In the genomic region with DNA sequence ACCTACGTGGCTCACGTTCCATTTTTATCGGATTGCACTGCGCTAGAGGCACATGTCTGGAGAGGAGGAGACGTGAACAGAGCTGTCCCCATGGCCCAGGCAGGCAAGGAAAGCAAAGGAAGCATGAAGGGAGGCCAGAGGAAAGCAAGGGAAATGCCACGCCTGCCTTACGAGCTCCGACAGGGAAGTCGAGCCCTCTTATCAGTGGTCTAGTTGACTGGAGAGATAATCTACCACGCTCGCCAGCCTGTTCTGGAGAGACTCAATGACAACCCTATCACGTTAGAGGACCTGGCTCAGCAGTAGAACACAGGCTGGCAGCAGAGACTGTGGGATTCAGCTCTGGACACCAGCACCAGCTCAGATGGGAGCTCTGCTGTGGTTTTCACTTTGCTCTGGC, we compare ENCODE assay signal across 15 cellular contexts.
A peak's percentile ranks its signal among the peaks of the same experiment; 100 is the strongest.
DNase-seq lines count a peak whose midpoint lies in the region; FAIRE-seq and TF ChIP-seq lines count a peak whose summit lies in the region.
"Had no signal": no experiment of that assay in that cellular context is flagged by ENCODE, and none has a peak within 500 bp of the region (broad histone marks: within the 10 kb centered on the region; RNA-seq: fewer than 3 reads in every experiment).

No MANE protein-coding gene starts in this region.

- no peak overlapping the region for H4K8ac ChIP-seq in mesenchymal stem cell (ENCODE audit: low read length)

- no peak overlapping the region for H3K23ac ChIP-seq in mesenchymal stem cell (ENCODE audit: low read length in 2 of 2)

- peaks cover 95% of the 10 kb centered on the region for H3K4me1 ChIP-seq in BLaER1
- H3K4me1 ChIP-seq in effector memory CD4-positive, alpha-beta T cell (ENCODE audit: control insufficient read depth, insufficient read depth, low read length, poor library complexity, severe bottlenecking) = peaks cover 53% of the 10 kb centered on the region
- peaks cover 23% of the 10 kb centered on the region for H3K4me1 ChIP-seq in mesenchymal stem cell (ENCODE audit: control insufficient read depth, insufficient read depth, low read depth, low read length)
- no peaks in the 10 kb centered on the region for H3K4me1 ChIP-seq in SJCRH30

- H2AK5ac ChIP-seq in mesenchymal stem cell (ENCODE audit: low read length, severe bottlenecking) = peak overlapping the region; percentile 16

- H3K79me1 ChIP-seq in mesenchymal stem cell (replicated peaks; ENCODE audit: low read length, poor library complexity, severe bottlenecking) = no peaks in the 10 kb centered on the region

- H4K91ac ChIP-seq in mesenchymal stem cell (ENCODE audit: low read length) = no peak overlapping the region

- H2BK120ac ChIP-seq in mesenchymal stem cell (ENCODE audit: low read depth, low read length) = no peak overlapping the region

- no peak overlapping the region for H3K4ac ChIP-seq in mesenchymal stem cell (ENCODE audit: low read depth in 1 of 2, low read length in 2 of 2)

- no peak overlapping the region for H2BK15ac ChIP-seq in mesenchymal stem cell (ENCODE audit: low read depth, poor library complexity, severe bottlenecking)

- no peak overlapping the region for H3K4me3 ChIP-seq in BLaER1
- H3K4me3 ChIP-seq in effector memory CD4-positive, alpha-beta T cell (ENCODE audit: insufficient read depth, low read depth, low read length, poor library complexity, severe bottlenecking) = no peak overlapping the region
- H3K4me3 ChIP-seq in mesenchymal stem cell (ENCODE audit: insufficient read depth in 1 of 2, low read depth in 1 of 2, low read length in 2 of 2) = no peak overlapping the region
- H3K4me3 ChIP-seq in SJCRH30 = no peak overlapping the region
- H3K4me3 ChIP-seq: GM23248 had no signal

- H3K9ac ChIP-seq in BLaER1 = 0 out of 2 replicates have a peak overlapping the region, but pooled peaks have one; percentile 6
- H3K9ac ChIP-seq in mesenchymal stem cell (ENCODE audit: low read length) = no peak overlapping the region
- H3K9ac ChIP-seq: GM23248, KMS-11 had no signal

- H3K4me2 ChIP-seq in BLaER1 (peak overlapping the region; percentile 80), mesenchymal stem cell (ENCODE audit: low read length, poor library complexity, severe bottlenecking) (no peak overlapping the region)

- no peak overlapping the region for H2BK5ac ChIP-seq in mesenchymal stem cell (ENCODE audit: low read depth, low read length, poor library complexity, severe bottlenecking)

- no peaks in the 10 kb centered on the region for H4K20me1 ChIP-seq in BLaER1

- H3K27me3 ChIP-seq in BLaER1 (no peaks in the 10 kb centered on the region), mesenchymal stem cell (ENCODE audit: control insufficient read depth in 1 of 2, insufficient read depth in 1 of 2, low read length in 2 of 2) (no peaks in the 10 kb centered on the region), SJCRH30 (0 out of 2 replicates have a peak, but pooled peaks cover 8% of the 10 kb centered on the region)
- H3K27me3 ChIP-seq in effector memory CD4-positive, alpha-beta T cell (replicated peaks; ENCODE audit: control insufficient read depth, insufficient read depth, low read length, poor library complexity, severe bottlenecking) = no peaks in the 10 kb centered on the region

- no peak overlapping the region for H3K14ac ChIP-seq in mesenchymal stem cell (ENCODE audit: low read length in 2 of 2)

- H2AFZ ChIP-seq in mesenchymal stem cell (ENCODE audit: low read depth, low read length) = no peak overlapping the region
- H2AFZ ChIP-seq: GM23248 had no signal

- H3K27ac ChIP-seq in BLaER1 (peak overlapping the region; percentile 68), mesenchymal stem cell (ENCODE audit: low read length, poor library complexity, severe bottlenecking) (no peak overlapping the region), SJCRH30 (no peak overlapping the region)
- H3K27ac ChIP-seq in effector memory CD4-positive, alpha-beta T cell (ENCODE audit: insufficient read depth, low read length, poor library complexity, severe bottlenecking) = peak overlapping the region; percentile 22
- H3K27ac ChIP-seq: GM23248, KMS-11 had no signal

- WGBS in mesenchymal stem cell = 46% methylated on average over 12 of the region's 12 CpGs

- no peaks in the 10 kb centered on the region for H3K36me3 ChIP-seq in BLaER1
- H3K36me3 ChIP-seq in effector memory CD4-positive, alpha-beta T cell (ENCODE audit: control insufficient read depth, insufficient read depth, low read length) = no peaks in the 10 kb centered on the region
- H3K36me3 ChIP-seq in mesenchymal stem cell (ENCODE audit: control insufficient read depth in 1 of 2, insufficient read depth in 2 of 2, low read depth in 1 of 2, low read length in 2 of 2) = no peaks in the 10 kb centered on the region
- H3K36me3 ChIP-seq in SJCRH30 = no peaks in the 10 kb centered on the region

- H3K9me3 ChIP-seq in BLaER1 (no peaks in the 10 kb centered on the region), mesenchymal stem cell (ENCODE audit: control insufficient read depth, low read length) (no peaks in the 10 kb centered on the region), SJCRH30 (replicated peaks) (no peaks in the 10 kb centered on the region)
- no peaks in the 10 kb centered on the region for H3K9me3 ChIP-seq in effector memory CD4-positive, alpha-beta T cell (ENCODE audit: control insufficient read depth, low read length)

- H3K18ac ChIP-seq in mesenchymal stem cell (ENCODE audit: low read depth in 1 of 2, low read length in 2 of 2) = no peak overlapping the region

- DNase-seq in SK-N-DZ (ENCODE audit: low spot score) (peak; percentile 92), mesenchymal stem cell (peak; percentile 4), SJCRH30 (no peak), frontal cortex (ENCODE audit: low spot score in 2 of 2) (no peak), H54 (ENCODE audit: insufficient read length, low spot score) (no peak), NCI-H187 treated with DMSO at 0.1 percent for 48 hours (lab: John Stamatoyannopoulos, UW) (no peak)
- DNase-seq in effector memory CD4-positive, alpha-beta T cell = no peak
- DNase-seq: activated CD4-positive, alpha-beta T cell treated with anti-CD3 and anti-CD28 coated beads for 36 hours; GM23248; NCI-H1694; NCI-H510A treated with DMSO at 0.1 percent for 48 hours; substantia nigra had no signal

- no peak overlapping the region for H2BK12ac ChIP-seq in mesenchymal stem cell (ENCODE audit: low read length in 2 of 2)

- no peak for TF ChIP-seq POLR2A in H54 (IDR thresholded peaks at IDR 0.05; ENCODE audit: low read depth, low read length)

- FAIRE-seq in frontal cortex (lab: Jason Lieb, UNC) = no peak
- FAIRE-seq in H54 (lab: Jason Lieb, UNC) = no peak
- FAIRE-seq: D721Med had no signal

Comparison
In these comparisons a context has a peak if more than half of its experiments do, and no peak if none do; other contexts are left out.
1. H3K27ac ChIP-seq: peak in BLaER1 (single experiment) and effector memory CD4-positive, alpha-beta T cell (single experiment); none in mesenchymal stem cell (single experiment) and SJCRH30 (single experiment).
2. DNase-seq: peak in SK-N-DZ (single experiment) and mesenchymal stem cell (single experiment); none in effector memory CD4-positive, alpha-beta T cell (0 of 3), SJCRH30 (0 of 2), frontal cortex (0 of 2), H54 (single experiment) and NCI-H187 treated with DMSO at 0.1 percent for 48 hours (single experiment).